12 cellular contexts compared by ENCODE assay signal in the genomic region with DNA sequence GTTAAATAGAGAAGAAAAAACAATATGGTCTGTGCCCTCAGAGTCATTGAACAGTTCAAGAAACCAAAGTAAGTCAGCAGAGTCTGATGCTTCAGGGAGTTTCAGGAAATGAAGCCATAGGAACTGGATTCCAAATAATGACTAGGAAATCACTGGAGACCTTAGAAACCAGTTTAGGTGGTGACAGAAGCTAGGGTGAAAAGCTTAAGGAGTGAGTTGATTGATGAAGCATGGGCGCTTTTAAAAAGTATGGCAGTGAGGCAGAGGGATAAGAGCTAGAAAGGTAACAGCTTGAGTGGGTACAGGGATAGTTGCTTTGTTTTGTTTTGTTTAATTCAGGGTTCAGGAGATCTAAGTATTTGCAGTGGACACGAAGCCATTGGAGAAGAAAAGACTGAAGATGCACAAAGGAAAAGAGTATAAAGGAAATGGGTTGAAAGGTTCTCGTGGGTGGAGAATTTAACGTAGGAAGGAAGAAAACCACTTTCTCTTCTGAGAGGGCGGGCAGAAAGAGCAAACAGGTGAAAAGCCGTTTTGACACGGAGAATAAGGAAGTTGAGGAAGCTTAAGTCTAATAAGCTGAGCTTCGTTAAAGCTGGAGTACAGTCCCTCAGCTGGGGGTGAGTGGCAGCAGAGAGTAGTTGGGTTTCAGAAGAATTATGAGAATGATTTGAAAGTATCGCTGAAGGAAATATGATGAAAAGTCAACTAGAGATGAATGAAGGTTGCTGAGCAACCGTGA. TPM values are rescaled to one million over a fixed set of nuclear protein-coding genes. Genes with fewer than 3 reads are reported as not detected.
DNase-seq lines count a peak whose midpoint lies in the region; ATAC-seq and TF ChIP-seq lines count a peak whose summit lies in the region.
"Had no signal": no experiment of that assay in that cellular context is flagged by ENCODE, and none has a peak within 500 bp of the region (broad histone marks: within the 10 kb centered on the region; RNA-seq: fewer than 3 reads in every experiment).

No MANE protein-coding gene starts in this region.

- H3K56ac ChIP-seq in H9 (ENCODE audit: insufficient read length, low read depth, low read length) = no peak overlapping the region

- peak overlapping the region; percentile 62 for H3K4me3 ChIP-seq in DOHH2 (ENCODE audit: low read length)
- H3K4me3 ChIP-seq in muscle layer of duodenum (ENCODE audit: low read depth in 1 of 2, low read length in 2 of 2) = peak overlapping the region in 1 of 2 donors; percentile 31
- no peak overlapping the region for H3K4me3 ChIP-seq in neuronal stem cell (ENCODE audit: low read length in 2 of 2)

- intact Hi-C loops in activated T-helper 1 cell treated with anti-CD3 and anti-CD28 coated beads, Interleukin-12 subunit alpha, Interleukin-12 subunit beta, Interleukin-2, Interleukin-4 antibody, amounts not matched to agents 30 ng/mL and 10 ng/mL and 1 ng/mL, durations not matched to agents 14 hours and 24 hours and 36 hours (cut with micrococcal nuclease) = loop anchor here (2.0 kb wide), 1 partner anchor 16 kb away; no protein-coding TSS in a partner anchor

- H2BK5ac ChIP-seq in neuronal stem cell (ENCODE audit: low read length) (no peak overlapping the region), H9 (ENCODE audit: insufficient read length, low read length) (no peak overlapping the region)

- H3K36me3 Mint-ChIP-seq in activated T-helper 1 cell treated with anti-CD3 and anti-CD28 coated beads, Interleukin-12 subunit alpha, Interleukin-12 subunit beta, Interleukin-2, Interleukin-4 antibody, amounts not matched to agents 30 ng/mL and 10 ng/mL and 1 ng/mL, durations not matched to agents 14 hours and 24 hours and 36 hours (ENCODE audit: low read depth) = peaks cover 18% of the 10 kb centered on the region
- peaks cover 0 to 5% (median 0%) of the 10 kb centered on the region in 3 experiments; a peak in 4 of 7 replicates for H3K36me3 Mint-ChIP-seq in H9 (ENCODE audit: insufficient read depth in 1 of 3, low read depth in 3 of 3)

- ATAC-seq in HG02840 (IDR thresholded peaks at IDR 0.05; ENCODE audit: low FRiP score, unreplicated experiment) = no peak

- no peak overlapping the region for H2BK120ac ChIP-seq in neuronal stem cell (ENCODE audit: low read depth, low read length)
- no peak overlapping the region for H2BK120ac ChIP-seq in H9 (ENCODE audit: low read depth, low read length, poor library complexity, severe bottlenecking)

- TF ChIP-seq CTCF in DOHH2 (IDR thresholded peaks at IDR 0.05; ENCODE audit: low read depth, low read length, poor library complexity, severe bottlenecking) = no peak
- no peak for TF ChIP-seq CTCF in H9 (conservative IDR thresholded peaks at IDR 0.05)

- H3K4me3 Mint-ChIP-seq in activated T-helper 1 cell treated with anti-CD3 and anti-CD28 coated beads, Interleukin-12 subunit alpha, Interleukin-12 subunit beta, Interleukin-2, Interleukin-4 antibody, amounts not matched to agents 30 ng/mL and 10 ng/mL and 1 ng/mL, durations not matched to agents 14 hours and 24 hours and 36 hours = peak overlapping the region; percentile 72
- H3K4me3 Mint-ChIP-seq in H9 = no peak overlapping the region

- H3K18ac ChIP-seq in neuronal stem cell (ENCODE audit: low read length) (no peak overlapping the region), H9 (ENCODE audit: insufficient read length, low read depth, low read length) (no peak overlapping the region)

- H3K27me3 ChIP-seq in DOHH2 (ENCODE audit: control insufficient read depth, low read length) (no peaks in the 10 kb centered on the region), muscle layer of duodenum (ENCODE audit: low read depth, low read length) (no peaks in the 10 kb centered on the region), neuronal stem cell (ENCODE audit: control insufficient read depth in 3 of 3, insufficient read depth in 3 of 3, low read depth in 1 of 3, low read length in 3 of 3) (no peaks in the 10 kb centered on the region), H9 (ENCODE audit: insufficient read depth, low read length) (no peaks in the 10 kb centered on the region)

- H3K9me3 ChIP-seq in DOHH2 (ENCODE audit: control insufficient read depth, insufficient read depth, low read length) (no peaks in the 10 kb centered on the region), muscle layer of duodenum (ENCODE audit: control insufficient read depth in 1 of 2, low read length in 2 of 2) (no peaks in the 10 kb centered on the region), neuronal stem cell (replicated peaks in 1 of 2; ENCODE audit: control insufficient read depth in 2 of 2, insufficient read depth in 1 of 2, low read depth in 1 of 2, low read length in 2 of 2) (no peaks in the 10 kb centered on the region), H9 (ENCODE audit: control insufficient read depth, low read depth, low read length) (no peaks in the 10 kb centered on the region)

- H3K9ac ChIP-seq in neuronal stem cell (ENCODE audit: low read depth, low read length, poor library complexity) = no peak overlapping the region
- H3K9ac ChIP-seq in H9 (ENCODE audit: extremely low read depth, insufficient read length, low read length) = no peak overlapping the region

- peak overlapping the region; percentile 91 for H3K27ac Mint-ChIP-seq in activated T-helper 1 cell treated with anti-CD3 and anti-CD28 coated beads, Interleukin-12 subunit alpha, Interleukin-12 subunit beta, Interleukin-2, Interleukin-4 antibody, amounts not matched to agents 30 ng/mL and 10 ng/mL and 1 ng/mL, durations not matched to agents 14 hours and 24 hours and 36 hours
- peak overlapping the region in 1 of 3 experiments; percentile 12; a peak in 2 of 7 replicates for H3K27ac Mint-ChIP-seq in H9

- H2AK5ac ChIP-seq in neuronal stem cell (ENCODE audit: low read depth, low read length) (no peak overlapping the region), H9 (ENCODE audit: insufficient read length, low read length) (no peak overlapping the region)

- H3K36me3 ChIP-seq in DOHH2 (ENCODE audit: control insufficient read depth, low read length) (peaks cover 23% of the 10 kb centered on the region), muscle layer of duodenum (ENCODE audit: control insufficient read depth in 1 of 2, insufficient read depth in 2 of 2, low read length in 2 of 2) (no peaks in the 10 kb centered on the region), neuronal stem cell (replicated peaks in 1 of 2; ENCODE audit: control insufficient read depth in 2 of 2, insufficient read depth in 2 of 2, low read length in 2 of 2) (no peaks in the 10 kb centered on the region)

- no peak overlapping the region for H3K4ac ChIP-seq in neuronal stem cell (ENCODE audit: low read length)
- no peak overlapping the region for H3K4ac ChIP-seq in H9 (ENCODE audit: low read depth, low read length)

- H3K4me1 ChIP-seq in DOHH2 (ENCODE audit: control insufficient read depth, low read length) (peaks cover 55% of the 10 kb centered on the region), muscle layer of duodenum (ENCODE audit: control insufficient read depth in 1 of 2, insufficient read depth in 2 of 2, low read length in 2 of 2) (peaks cover 0 to 4% of the 10 kb centered on the region in 2 donors), neuronal stem cell (ENCODE audit: control insufficient read depth in 2 of 2, insufficient read depth in 1 of 2, low read depth in 1 of 2, low read length in 2 of 2) (no peaks in the 10 kb centered on the region), H9 (ENCODE audit: insufficient read depth, low read length) (no peaks in the 10 kb centered on the region)

- H3K9me3 Mint-ChIP-seq in activated T-helper 1 cell treated with anti-CD3 and anti-CD28 coated beads, Interleukin-12 subunit alpha, Interleukin-12 subunit beta, Interleukin-2, Interleukin-4 antibody, amounts not matched to agents 30 ng/mL and 10 ng/mL and 1 ng/mL, durations not matched to agents 14 hours and 24 hours and 36 hours = no peaks in the 10 kb centered on the region
- no peaks in the 10 kb centered on the region for H3K9me3 Mint-ChIP-seq in H9

- peaks cover 82% of the 10 kb centered on the region for H3K79me2 ChIP-seq in DOHH2 (ENCODE audit: control insufficient read depth, low read length)
- H3K79me2 ChIP-seq in H9 (ENCODE audit: insufficient read depth, low read length) = peaks cover 4% of the 10 kb centered on the region; the same call in 1 of the 2 replicates

- no peak overlapping the region for H2BK20ac ChIP-seq in H9 (ENCODE audit: low read depth, low read length, poor library complexity, severe bottlenecking)

- H3K9me2 ChIP-seq in DOHH2 (replicated peaks; ENCODE audit: control insufficient read depth, low read length) = no peaks in the 10 kb centered on the region

- H2BK12ac ChIP-seq in neuronal stem cell (ENCODE audit: low read length) (no peak overlapping the region), H9 (ENCODE audit: insufficient read length, low read depth, low read length) (no peak overlapping the region)

- peaks cover 10% of the 10 kb centered on the region; the same call in 1 of the 2 replicates for H3F3A ChIP-seq in DOHH2 (ENCODE audit: control insufficient read depth, insufficient read depth)

- H2AFZ ChIP-seq in neuronal stem cell (ENCODE audit: low read length) = no peak overlapping the region
- H2AFZ ChIP-seq in H9 (ENCODE audit: low read length) = no peak overlapping the region

- peak; percentile 28 for DNase-seq in KG1 (lab: John Stamatoyannopoulos, UW)
- peak; percentile 17 for DNase-seq in activated T-helper 1 cell treated with anti-CD3 and anti-CD28 coated beads, Interleukin-12 subunit alpha, Interleukin-12 subunit beta, Interleukin-2, Interleukin-4 antibody, amounts not matched to agents 30 ng/mL and 10 ng/mL and 1 ng/mL, durations not matched to agents 14 hours and 24 hours and 36 hours (ENCODE audit: low spot score)
- DNase-seq in neuronal stem cell (ENCODE audit: low spot score) = no peak
- DNase-seq in activated CD4-positive, CD25-positive, alpha-beta regulatory T cell treated with anti-CD3 and anti-CD28 coated beads, Interleukin-2, amount 50 U/mL, for 72 hours = no peak
- no peak for DNase-seq in H9
- DNase-seq: GDM1, NCI-H2029 treated with DMSO at 0.1 percent for 48 hours, occipital lobe, substantia nigra had no signal

- H3K23ac ChIP-seq in neuronal stem cell (ENCODE audit: low read depth, low read length, poor library complexity) = no peak overlapping the region
- no peak overlapping the region for H3K23ac ChIP-seq in H9 (ENCODE audit: insufficient read length, low read depth, low read length)

- H3K79me1 ChIP-seq in neuronal stem cell (ENCODE audit: low read depth, low read length) (no peaks in the 10 kb centered on the region), H9 (ENCODE audit: insufficient read depth, low read depth, low read length, poor library complexity, severe bottlenecking) (no peaks in the 10 kb centered on the region)

- peaks cover 40% of the 10 kb centered on the region for H3K4me1 Mint-ChIP-seq in activated T-helper 1 cell treated with anti-CD3 and anti-CD28 coated beads, Interleukin-12 subunit alpha, Interleukin-12 subunit beta, Interleukin-2, Interleukin-4 antibody, amounts not matched to agents 30 ng/mL and 10 ng/mL and 1 ng/mL, durations not matched to agents 14 hours and 24 hours and 36 hours (ENCODE audit: low read depth)
- peaks cover 0 to 10% of the 10 kb centered on the region in 2 experiments for H3K4me1 Mint-ChIP-seq in H9

- H3K23me2 ChIP-seq in H9 (ENCODE audit: insufficient read length, low read depth, low read length, poor library complexity, severe bottlenecking) = no peaks in the 10 kb centered on the region

- H3K27ac ChIP-seq in DOHH2 (ENCODE audit: low read depth, low read length) (peak overlapping the region; percentile 77), muscle layer of duodenum (ENCODE audit: low read length) (peak overlapping the region; percentile 27), neuronal stem cell (replicated peaks; ENCODE audit: low read length) (no peak overlapping the region), H9 (ENCODE audit: insufficient read length, low read depth, low read length) (no peak overlapping the region)

- no peak overlapping the region for H3T11ph ChIP-seq in H9 (ENCODE audit: low read length)

- H3K4me2 ChIP-seq in DOHH2 (ENCODE audit: low read length) = peak overlapping the region; percentile 77
- H3K4me2 ChIP-seq in neuronal stem cell (ENCODE audit: insufficient read depth, low read length, poor library complexity, severe bottlenecking) = no peak overlapping the region
- H3K4me2 ChIP-seq in H9 (ENCODE audit: insufficient read depth, insufficient read length, low read length) = no peak overlapping the region

- no CpG with 5 or more reads among the region's 10 CpGs for WGBS in neuronal stem cell (ENCODE audit: extremely low coverage in 2 of 2, insufficient read length in 2 of 2, insufficient replicate concordance in 1 of 2), 2 donors
- WGBS in H9 (ENCODE audit: extremely low coverage, insufficient read length, low lambda C conversion rate) = no CpG with 5 or more reads among the region's 10 CpGs

- H2BK15ac ChIP-seq in neuronal stem cell (ENCODE audit: low read length) (no peak overlapping the region), H9 (ENCODE audit: low read depth, low read length) (no peak overlapping the region)

- H3K27me3 Mint-ChIP-seq in activated T-helper 1 cell treated with anti-CD3 and anti-CD28 coated beads, Interleukin-12 subunit alpha, Interleukin-12 subunit beta, Interleukin-2, Interleukin-4 antibody, amounts not matched to agents 30 ng/mL and 10 ng/mL and 1 ng/mL, durations not matched to agents 14 hours and 24 hours and 36 hours (ENCODE audit: insufficient read depth) = no peaks in the 10 kb centered on the region
- no peaks in the 10 kb centered on the region for H3K27me3 Mint-ChIP-seq in H9 (ENCODE audit: low read depth)

- H3K14ac ChIP-seq in neuronal stem cell (ENCODE audit: low read length) (no peak overlapping the region), H9 (ENCODE audit: insufficient read depth, low read length) (no peak overlapping the region)

- H4K20me1 ChIP-seq in DOHH2 (ENCODE audit: control insufficient read depth, insufficient read depth, low read depth, low read length) (no peaks in the 10 kb centered on the region; the same call in 1 of the 2 replicates), H9 (ENCODE audit: control insufficient read depth, insufficient read depth, insufficient read length) (no peaks in the 10 kb centered on the region)

- H4K91ac ChIP-seq in neuronal stem cell (ENCODE audit: low read depth, low read length, poor library complexity) (no peak overlapping the region), H9 (ENCODE audit: insufficient read length, low read depth, low read length) (no peak overlapping the region)

- H4K8ac ChIP-seq in neuronal stem cell (ENCODE audit: low read depth, low read length) (no peak overlapping the region), H9 (replicated peaks; ENCODE audit: insufficient read length, low read depth, low read length) (no peak overlapping the region)

- H4K5ac ChIP-seq in H9 (ENCODE audit: insufficient read length, low read depth, low read length) = no peak overlapping the region

RNA-seq across cellular contexts. Expression of a gene that starts 14.8 kb away (rescaled TPM):
- total RNA-seq in activated T-helper 1 cell treated with anti-CD3 and anti-CD28 coated beads, Interleukin-12 subunit alpha, Interleukin-12 subunit beta, Interleukin-2, Interleukin-4 antibody, amounts not matched to agents 30 ng/mL and 10 ng/mL and 1 ng/mL, durations not matched to agents 14 hours and 24 hours and 36 hours = 46.2 and 53.2 TPM in 2 replicates
- polyA plus RNA-seq in neuronal stem cell (2013, experiment 1 of 2) = 57.4 TPM
- polyA plus RNA-seq in neuronal stem cell (2013, experiment 2 of 2) = 53.6 TPM
- 70.7 and 77.5 TPM in 2 replicates for total RNA-seq in H9 (2021)

RNA-seq across cellular contexts. Expression of a gene that starts 38.9 kb away (rescaled TPM):
- total RNA-seq in activated T-helper 1 cell treated with anti-CD3 and anti-CD28 coated beads, Interleukin-12 subunit alpha, Interleukin-12 subunit beta, Interleukin-2, Interleukin-4 antibody, amounts not matched to agents 30 ng/mL and 10 ng/mL and 1 ng/mL, durations not matched to agents 14 hours and 24 hours and 36 hours = 156 and 160 TPM in 2 replicates
- polyA plus RNA-seq in neuronal stem cell (2013, experiment 1 of 2) = 70.7 TPM
- polyA plus RNA-seq in neuronal stem cell (2013, experiment 2 of 2) = 69.7 TPM
- 172 and 175 TPM in 2 replicates for total RNA-seq in H9 (2021)

Comparison
In these comparisons a context has a peak if more than half of its experiments do, and no peak if none do; other contexts are left out.
1. H3K27ac ChIP-seq: peak in DOHH2 (single experiment) and muscle layer of duodenum (single experiment); none in neuronal stem cell (single experiment) and H9 (single experiment).
2. DNase-seq: peak in KG1 (single experiment) and activated T-helper 1 cell treated with anti-CD3 and anti-CD28 coated beads, Interleukin-12 subunit alpha, Interleukin-12 subunit beta, Interleukin-2, Interleukin-4 antibody, amounts not matched to agents 30 ng/mL and 10 ng/mL and 1 ng/mL, durations not matched to agents 14 hours and 24 hours and 36 hours (single experiment); none in neuronal stem cell (single experiment), activated CD4-positive, CD25-positive, alpha-beta regulatory T cell treated with anti-CD3 and anti-CD28 coated beads, Interleukin-2, amount 50 U/mL, for 72 hours (single experiment) and H9 (single experiment).